In the genomic region with DNA sequence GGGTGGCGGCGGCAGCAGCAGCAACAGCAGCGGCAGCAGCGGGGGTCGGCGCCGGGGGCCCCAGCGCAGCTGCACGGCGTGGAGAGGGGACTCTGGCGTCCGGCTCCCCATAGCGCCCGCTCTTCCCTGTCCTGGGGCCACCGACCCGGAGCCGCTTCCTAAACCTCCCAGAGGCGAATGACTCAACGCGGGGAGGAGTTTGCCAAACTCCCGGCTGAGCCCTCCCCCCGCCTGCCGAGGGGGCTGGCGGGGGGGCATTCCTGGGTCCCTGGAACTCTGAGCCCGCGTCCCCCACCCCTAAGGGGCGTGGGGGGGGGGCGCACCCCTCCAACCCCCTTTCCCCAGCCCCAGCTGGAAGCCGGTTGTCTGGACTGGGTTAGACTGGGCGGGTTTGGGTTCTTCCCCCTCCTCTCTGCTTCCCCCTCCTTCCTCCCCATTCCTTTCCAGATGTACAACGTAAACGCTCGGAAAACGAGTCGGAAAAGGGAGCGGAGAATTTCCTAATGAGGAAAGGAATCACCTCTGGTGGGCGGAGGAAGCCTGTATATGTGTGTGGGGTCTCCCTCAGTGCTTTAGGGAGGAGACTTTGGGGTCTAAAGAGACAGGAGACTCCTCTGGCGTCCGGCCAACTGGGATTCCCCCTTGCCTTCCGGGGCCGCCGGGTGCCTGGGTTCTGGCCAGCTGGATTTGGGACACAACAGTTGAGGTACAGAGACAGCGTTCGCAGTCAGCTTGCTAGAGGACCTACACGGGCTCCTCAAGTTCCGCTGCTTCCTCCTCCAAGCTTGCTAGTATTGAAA, we compare ENCODE assay signal across 1 cellular context.
TF ChIP-seq lines count a peak whose summit lies in the region.

A gene (minus strand): TSS at position 179 of the 800 bp plus-strand sequence. CDS start 68 bp downstream, at position 111.

TF ChIP-seq in K562, 482 proteins besides CTCF, POLR2A, EP300 and RAD21 (continued from another document and continues in another):
- TF ChIP-seq, protein P1, sequence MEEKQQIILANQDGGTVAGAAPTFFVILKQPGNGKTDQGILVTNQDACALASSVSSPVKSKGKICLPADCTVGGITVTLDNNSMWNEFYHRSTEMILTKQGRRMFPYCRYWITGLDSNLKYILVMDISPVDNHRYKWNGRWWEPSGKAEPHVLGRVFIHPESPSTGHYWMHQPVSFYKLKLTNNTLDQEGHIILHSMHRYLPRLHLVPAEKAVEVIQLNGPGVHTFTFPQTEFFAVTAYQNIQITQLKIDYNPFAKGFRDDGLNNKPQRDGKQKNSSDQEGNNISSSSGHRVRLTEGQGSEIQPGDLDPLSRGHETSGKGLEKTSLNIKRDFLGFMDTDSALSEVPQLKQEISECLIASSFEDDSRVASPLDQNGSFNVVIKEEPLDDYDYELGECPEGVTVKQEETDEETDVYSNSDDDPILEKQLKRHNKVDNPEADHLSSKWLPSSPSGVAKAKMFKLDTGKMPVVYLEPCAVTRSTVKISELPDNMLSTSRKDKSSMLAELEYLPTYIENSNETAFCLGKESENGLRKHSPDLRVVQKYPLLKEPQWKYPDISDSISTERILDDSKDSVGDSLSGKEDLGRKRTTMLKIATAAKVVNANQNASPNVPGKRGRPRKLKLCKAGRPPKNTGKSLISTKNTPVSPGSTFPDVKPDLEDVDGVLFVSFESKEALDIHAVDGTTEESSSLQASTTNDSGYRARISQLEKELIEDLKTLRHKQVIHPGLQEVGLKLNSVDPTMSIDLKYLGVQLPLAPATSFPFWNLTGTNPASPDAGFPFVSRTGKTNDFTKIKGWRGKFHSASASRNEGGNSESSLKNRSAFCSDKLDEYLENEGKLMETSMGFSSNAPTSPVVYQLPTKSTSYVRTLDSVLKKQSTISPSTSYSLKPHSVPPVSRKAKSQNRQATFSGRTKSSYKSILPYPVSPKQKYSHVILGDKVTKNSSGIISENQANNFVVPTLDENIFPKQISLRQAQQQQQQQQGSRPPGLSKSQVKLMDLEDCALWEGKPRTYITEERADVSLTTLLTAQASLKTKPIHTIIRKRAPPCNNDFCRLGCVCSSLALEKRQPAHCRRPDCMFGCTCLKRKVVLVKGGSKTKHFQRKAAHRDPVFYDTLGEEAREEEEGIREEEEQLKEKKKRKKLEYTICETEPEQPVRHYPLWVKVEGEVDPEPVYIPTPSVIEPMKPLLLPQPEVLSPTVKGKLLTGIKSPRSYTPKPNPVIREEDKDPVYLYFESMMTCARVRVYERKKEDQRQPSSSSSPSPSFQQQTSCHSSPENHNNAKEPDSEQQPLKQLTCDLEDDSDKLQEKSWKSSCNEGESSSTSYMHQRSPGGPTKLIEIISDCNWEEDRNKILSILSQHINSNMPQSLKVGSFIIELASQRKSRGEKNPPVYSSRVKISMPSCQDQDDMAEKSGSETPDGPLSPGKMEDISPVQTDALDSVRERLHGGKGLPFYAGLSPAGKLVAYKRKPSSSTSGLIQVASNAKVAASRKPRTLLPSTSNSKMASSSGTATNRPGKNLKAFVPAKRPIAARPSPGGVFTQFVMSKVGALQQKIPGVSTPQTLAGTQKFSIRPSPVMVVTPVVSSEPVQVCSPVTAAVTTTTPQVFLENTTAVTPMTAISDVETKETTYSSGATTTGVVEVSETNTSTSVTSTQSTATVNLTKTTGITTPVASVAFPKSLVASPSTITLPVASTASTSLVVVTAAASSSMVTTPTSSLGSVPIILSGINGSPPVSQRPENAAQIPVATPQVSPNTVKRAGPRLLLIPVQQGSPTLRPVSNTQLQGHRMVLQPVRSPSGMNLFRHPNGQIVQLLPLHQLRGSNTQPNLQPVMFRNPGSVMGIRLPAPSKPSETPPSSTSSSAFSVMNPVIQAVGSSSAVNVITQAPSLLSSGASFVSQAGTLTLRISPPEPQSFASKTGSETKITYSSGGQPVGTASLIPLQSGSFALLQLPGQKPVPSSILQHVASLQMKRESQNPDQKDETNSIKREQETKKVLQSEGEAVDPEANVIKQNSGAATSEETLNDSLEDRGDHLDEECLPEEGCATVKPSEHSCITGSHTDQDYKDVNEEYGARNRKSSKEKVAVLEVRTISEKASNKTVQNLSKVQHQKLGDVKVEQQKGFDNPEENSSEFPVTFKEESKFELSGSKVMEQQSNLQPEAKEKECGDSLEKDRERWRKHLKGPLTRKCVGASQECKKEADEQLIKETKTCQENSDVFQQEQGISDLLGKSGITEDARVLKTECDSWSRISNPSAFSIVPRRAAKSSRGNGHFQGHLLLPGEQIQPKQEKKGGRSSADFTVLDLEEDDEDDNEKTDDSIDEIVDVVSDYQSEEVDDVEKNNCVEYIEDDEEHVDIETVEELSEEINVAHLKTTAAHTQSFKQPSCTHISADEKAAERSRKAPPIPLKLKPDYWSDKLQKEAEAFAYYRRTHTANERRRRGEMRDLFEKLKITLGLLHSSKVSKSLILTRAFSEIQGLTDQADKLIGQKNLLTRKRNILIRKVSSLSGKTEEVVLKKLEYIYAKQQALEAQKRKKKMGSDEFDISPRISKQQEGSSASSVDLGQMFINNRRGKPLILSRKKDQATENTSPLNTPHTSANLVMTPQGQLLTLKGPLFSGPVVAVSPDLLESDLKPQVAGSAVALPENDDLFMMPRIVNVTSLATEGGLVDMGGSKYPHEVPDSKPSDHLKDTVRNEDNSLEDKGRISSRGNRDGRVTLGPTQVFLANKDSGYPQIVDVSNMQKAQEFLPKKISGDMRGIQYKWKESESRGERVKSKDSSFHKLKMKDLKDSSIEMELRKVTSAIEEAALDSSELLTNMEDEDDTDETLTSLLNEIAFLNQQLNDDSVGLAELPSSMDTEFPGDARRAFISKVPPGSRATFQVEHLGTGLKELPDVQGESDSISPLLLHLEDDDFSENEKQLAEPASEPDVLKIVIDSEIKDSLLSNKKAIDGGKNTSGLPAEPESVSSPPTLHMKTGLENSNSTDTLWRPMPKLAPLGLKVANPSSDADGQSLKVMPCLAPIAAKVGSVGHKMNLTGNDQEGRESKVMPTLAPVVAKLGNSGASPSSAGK (IDR thresholded peaks at IDR 0.05) = no peak
- TF ChIP-seq HDAC1 (IDR thresholded peaks at IDR 0.05) (0 out of 4 replicates have a peak, but pooled peaks of 1 of the 2 experiments have one; percentile 22), ZNF165 (CRISPR knock-in tag; IDR thresholded peaks at IDR 0.05; ENCODE audit: borderline replicate concordance) (no peak), ZNF586 (CRISPR knock-in tag; conservative IDR thresholded peaks at IDR 0.05) (no peak), HDAC6 (IDR thresholded peaks at IDR 0.05; ENCODE audit: low read depth, low read length) (no peak), ZNF589 (CRISPR knock-in tag; IDR thresholded peaks at IDR 0.05; ENCODE audit: low read depth) (0 out of 2 replicates have a peak, but pooled peaks have one; percentile 8), STAT5A (IDR thresholded peaks at IDR 0.05; ENCODE audit: borderline replicate concordance, low read length) (no peak), ZNF24 (IDR thresholded peaks at IDR 0.05) (no peak), ZNF347 (CRISPR knock-in tag; IDR thresholded peaks at IDR 0.05; ENCODE audit: low read depth) (no peak), JUND (IDR thresholded peaks at IDR 0.05; ENCODE audit: borderline replicate concordance, low read depth, low read length) (peak; percentile 92), JUND (tag; IDR thresholded peaks at IDR 0.05; ENCODE audit: borderline replicate concordance, low read depth, low read length) (peak; percentile 81; the same call in 1 of the 3 replicates), ZNF830 (CRISPR knock-in tag; IDR thresholded peaks at IDR 0.05) (no peak), FOXJ2 (tag; IDR thresholded peaks at IDR 0.05) (no peak), ZNF41 (CRISPR knock-in tag; conservative IDR thresholded peaks at IDR 0.05) (no peak), ZNF146 (CRISPR knock-in tag; IDR thresholded peaks at IDR 0.05; ENCODE audit: unreplicated experiment) (no peak), ZNF12 (CRISPR knock-in tag; IDR thresholded peaks at IDR 0.05) (no peak), ZBTB7A (IDR thresholded peaks at IDR 0.05; ENCODE audit: borderline replicate concordance, control insufficient read depth, low read depth, low read length) (peak; percentile 85; the same call in 1 of the 2 replicates), SUPT5H (IDR thresholded peaks at IDR 0.05) (peak; percentile 73), THRAP3 (IDR thresholded peaks at IDR 0.05; ENCODE audit: borderline replicate concordance) (no peak), ARID2 (IDR thresholded peaks at IDR 0.05) (no peak), CCNT2 (IDR thresholded peaks at IDR 0.05; ENCODE audit: borderline replicate concordance, extremely low read depth, insufficient read length, low read depth, low read length) (peak; percentile 78), ZNF584 (CRISPR knock-in tag; IDR thresholded peaks at IDR 0.05; ENCODE audit: low read depth) (no peak), RBM14 (IDR thresholded peaks at IDR 0.05; ENCODE audit: borderline replicate concordance, insufficient read depth, low read depth, low read length) (no peak), RBFOX2 (IDR thresholded peaks at IDR 0.05; ENCODE audit: low read depth, low read length) (peak; percentile 82), CHD4 (IDR thresholded peaks at IDR 0.05; ENCODE audit: insufficient read depth, insufficient replicate concordance, low read depth, low read length, poor library complexity, severe bottlenecking) (no peak), GTF2F1 (IDR thresholded peaks at IDR 0.05; ENCODE audit: low read depth, low read length) (0 out of 2 replicates have a peak, but pooled peaks have one; percentile 19), TBP (optimal IDR thresholded peaks at IDR 0.05; ENCODE audit: low read depth, low read length) (peak; percentile 17), NCOA6 (IDR thresholded peaks at IDR 0.05) (no peak)
- TF ChIP-seq, protein P2, sequence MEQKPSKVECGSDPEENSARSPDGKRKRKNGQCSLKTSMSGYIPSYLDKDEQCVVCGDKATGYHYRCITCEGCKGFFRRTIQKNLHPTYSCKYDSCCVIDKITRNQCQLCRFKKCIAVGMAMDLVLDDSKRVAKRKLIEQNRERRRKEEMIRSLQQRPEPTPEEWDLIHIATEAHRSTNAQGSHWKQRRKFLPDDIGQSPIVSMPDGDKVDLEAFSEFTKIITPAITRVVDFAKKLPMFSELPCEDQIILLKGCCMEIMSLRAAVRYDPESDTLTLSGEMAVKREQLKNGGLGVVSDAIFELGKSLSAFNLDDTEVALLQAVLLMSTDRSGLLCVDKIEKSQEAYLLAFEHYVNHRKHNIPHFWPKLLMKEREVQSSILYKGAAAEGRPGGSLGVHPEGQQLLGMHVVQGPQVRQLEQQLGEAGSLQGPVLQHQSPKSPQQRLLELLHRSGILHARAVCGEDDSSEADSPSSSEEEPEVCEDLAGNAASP (IDR thresholded peaks at IDR 0.05) = no peak
- TF ChIP-seq, protein P3, sequence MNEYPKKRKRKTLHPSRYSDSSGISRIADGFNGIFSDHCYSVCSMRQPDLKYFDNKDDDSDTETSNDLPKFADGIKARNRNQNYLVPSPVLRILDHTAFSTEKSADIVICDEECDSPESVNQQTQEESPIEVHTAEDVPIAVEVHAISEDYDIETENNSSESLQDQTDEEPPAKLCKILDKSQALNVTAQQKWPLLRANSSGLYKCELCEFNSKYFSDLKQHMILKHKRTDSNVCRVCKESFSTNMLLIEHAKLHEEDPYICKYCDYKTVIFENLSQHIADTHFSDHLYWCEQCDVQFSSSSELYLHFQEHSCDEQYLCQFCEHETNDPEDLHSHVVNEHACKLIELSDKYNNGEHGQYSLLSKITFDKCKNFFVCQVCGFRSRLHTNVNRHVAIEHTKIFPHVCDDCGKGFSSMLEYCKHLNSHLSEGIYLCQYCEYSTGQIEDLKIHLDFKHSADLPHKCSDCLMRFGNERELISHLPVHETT (CRISPR knock-in tag; conservative IDR thresholded peaks at IDR 0.05 in 1 of 2, IDR thresholded peaks at IDR 0.05 in 1 of 2) = 0 out of 4 replicates have a peak, but pooled peaks of 1 of the 2 experiments have one; percentile 27
- TF ChIP-seq, protein P4, sequence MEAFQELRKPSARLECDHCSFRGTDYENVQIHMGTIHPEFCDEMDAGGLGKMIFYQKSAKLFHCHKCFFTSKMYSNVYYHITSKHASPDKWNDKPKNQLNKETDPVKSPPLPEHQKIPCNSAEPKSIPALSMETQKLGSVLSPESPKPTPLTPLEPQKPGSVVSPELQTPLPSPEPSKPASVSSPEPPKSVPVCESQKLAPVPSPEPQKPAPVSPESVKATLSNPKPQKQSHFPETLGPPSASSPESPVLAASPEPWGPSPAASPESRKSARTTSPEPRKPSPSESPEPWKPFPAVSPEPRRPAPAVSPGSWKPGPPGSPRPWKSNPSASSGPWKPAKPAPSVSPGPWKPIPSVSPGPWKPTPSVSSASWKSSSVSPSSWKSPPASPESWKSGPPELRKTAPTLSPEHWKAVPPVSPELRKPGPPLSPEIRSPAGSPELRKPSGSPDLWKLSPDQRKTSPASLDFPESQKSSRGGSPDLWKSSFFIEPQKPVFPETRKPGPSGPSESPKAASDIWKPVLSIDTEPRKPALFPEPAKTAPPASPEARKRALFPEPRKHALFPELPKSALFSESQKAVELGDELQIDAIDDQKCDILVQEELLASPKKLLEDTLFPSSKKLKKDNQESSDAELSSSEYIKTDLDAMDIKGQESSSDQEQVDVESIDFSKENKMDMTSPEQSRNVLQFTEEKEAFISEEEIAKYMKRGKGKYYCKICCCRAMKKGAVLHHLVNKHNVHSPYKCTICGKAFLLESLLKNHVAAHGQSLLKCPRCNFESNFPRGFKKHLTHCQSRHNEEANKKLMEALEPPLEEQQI (IDR thresholded peaks at IDR 0.05) = no peak
- TF ChIP-seq, protein P5, sequence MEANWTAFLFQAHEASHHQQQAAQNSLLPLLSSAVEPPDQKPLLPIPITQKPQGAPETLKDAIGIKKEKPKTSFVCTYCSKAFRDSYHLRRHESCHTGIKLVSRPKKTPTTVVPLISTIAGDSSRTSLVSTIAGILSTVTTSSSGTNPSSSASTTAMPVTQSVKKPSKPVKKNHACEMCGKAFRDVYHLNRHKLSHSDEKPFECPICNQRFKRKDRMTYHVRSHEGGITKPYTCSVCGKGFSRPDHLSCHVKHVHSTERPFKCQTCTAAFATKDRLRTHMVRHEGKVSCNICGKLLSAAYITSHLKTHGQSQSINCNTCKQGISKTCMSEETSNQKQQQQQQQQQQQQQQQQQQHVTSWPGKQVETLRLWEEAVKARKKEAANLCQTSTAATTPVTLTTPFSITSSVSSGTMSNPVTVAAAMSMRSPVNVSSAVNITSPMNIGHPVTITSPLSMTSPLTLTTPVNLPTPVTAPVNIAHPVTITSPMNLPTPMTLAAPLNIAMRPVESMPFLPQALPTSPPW (CRISPR knock-in tag; IDR thresholded peaks at IDR 0.05) = peak; percentile 99
- TF ChIP-seq, protein P6, sequence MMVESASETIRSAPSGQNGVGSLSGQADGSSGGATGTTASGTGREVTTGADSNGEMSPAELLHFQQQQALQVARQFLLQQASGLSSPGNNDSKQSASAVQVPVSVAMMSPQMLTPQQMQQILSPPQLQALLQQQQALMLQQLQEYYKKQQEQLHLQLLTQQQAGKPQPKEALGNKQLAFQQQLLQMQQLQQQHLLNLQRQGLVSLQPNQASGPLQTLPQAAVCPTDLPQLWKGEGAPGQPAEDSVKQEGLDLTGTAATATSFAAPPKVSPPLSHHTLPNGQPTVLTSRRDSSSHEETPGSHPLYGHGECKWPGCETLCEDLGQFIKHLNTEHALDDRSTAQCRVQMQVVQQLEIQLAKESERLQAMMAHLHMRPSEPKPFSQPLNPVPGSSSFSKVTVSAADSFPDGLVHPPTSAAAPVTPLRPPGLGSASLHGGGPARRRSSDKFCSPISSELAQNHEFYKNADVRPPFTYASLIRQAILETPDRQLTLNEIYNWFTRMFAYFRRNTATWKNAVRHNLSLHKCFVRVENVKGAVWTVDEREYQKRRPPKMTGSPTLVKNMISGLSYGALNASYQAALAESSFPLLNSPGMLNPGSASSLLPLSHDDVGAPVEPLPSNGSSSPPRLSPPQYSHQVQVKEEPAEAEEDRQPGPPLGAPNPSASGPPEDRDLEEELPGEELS (CRISPR knock-in tag; IDR thresholded peaks at IDR 0.05; ENCODE audit: borderline replicate concordance) = no peak
